Comparison of ENCODE assay signal across 8 cellular contexts in genomic region chr9:134406366-134407122, GRCh38.
DNase-seq lines count a peak whose midpoint lies in the region; ATAC-seq, FAIRE-seq and TF ChIP-seq lines count a peak whose summit lies in the region.

No MANE protein-coding gene starts in this region.

- peak overlapping the region; percentile 34 for H3K4me3 Mint-ChIP-seq in activated CD8-positive, alpha-beta memory T cell treated with anti-CD3 and anti-CD28 coated beads, Interleukin-2, amount 10 ng/mL, durations not matched to agents 7 days and 5 days
- H3K4me3 Mint-ChIP-seq in activated CD8-positive, alpha-beta T cell treated with anti-CD3 and anti-CD28 coated beads, Interleukin-2, amount 10 ng/mL, durations not matched to agents 7 days and 5 days: peak overlapping the region; percentile 63

- peak overlapping the region; percentile 38 for H3K27ac Mint-ChIP-seq in activated CD8-positive, alpha-beta memory T cell treated with anti-CD3 and anti-CD28 coated beads, Interleukin-2, amount 10 ng/mL, durations not matched to agents 7 days and 5 days
- H3K27ac Mint-ChIP-seq in activated CD8-positive, alpha-beta T cell treated with anti-CD3 and anti-CD28 coated beads, Interleukin-2, amount 10 ng/mL, durations not matched to agents 7 days and 5 days: peak overlapping the region; percentile 55

- TF ChIP-seq CTCF in kidney (IDR thresholded peaks at IDR 0.05; ENCODE audit: borderline replicate concordance, extremely low read depth, insufficient read depth) (no peak), tibial artery (IDR thresholded peaks at IDR 0.05) (no peak)

- peak overlapping the region in 1 of 2 donors; percentile 48 for H3K4me3 ChIP-seq in kidney (ENCODE audit: low read length in 2 of 2)
- H3K4me3 ChIP-seq in tibial artery: peak overlapping the region; percentile 38 to 40

- no peak for FAIRE-seq in kidney (lab: Jason Lieb, UNC)

- H3K27ac ChIP-seq in kidney (ENCODE audit: low read depth in 2 of 2, low read length in 2 of 2) (peak overlapping the region; percentile 55 to 63), tibial artery (peak overlapping the region; percentile 79 to 81)

- peaks cover 18% of the 10 kb centered on the region for H3K27me3 Mint-ChIP-seq in activated CD8-positive, alpha-beta memory T cell treated with anti-CD3 and anti-CD28 coated beads, Interleukin-2, amount 10 ng/mL, durations not matched to agents 7 days and 5 days
- H3K27me3 Mint-ChIP-seq in activated CD8-positive, alpha-beta T cell treated with anti-CD3 and anti-CD28 coated beads, Interleukin-2, amount 10 ng/mL, durations not matched to agents 7 days and 5 days (ENCODE audit: low read depth): peaks cover 12% of the 10 kb centered on the region

- H3K9me3 ChIP-seq in kidney (ENCODE audit: control insufficient read depth in 1 of 2, low read length in 2 of 2) (no peaks in the 10 kb centered on the region), tibial artery (no peaks in the 10 kb centered on the region)

- H3K4me1 Mint-ChIP-seq in activated CD8-positive, alpha-beta memory T cell treated with anti-CD3 and anti-CD28 coated beads, Interleukin-2, amount 10 ng/mL, durations not matched to agents 7 days and 5 days: peaks cover 31% of the 10 kb centered on the region
- peaks cover 41% of the 10 kb centered on the region for H3K4me1 Mint-ChIP-seq in activated CD8-positive, alpha-beta T cell treated with anti-CD3 and anti-CD28 coated beads, Interleukin-2, amount 10 ng/mL, durations not matched to agents 7 days and 5 days (ENCODE audit: low read depth)

- H3K4me1 ChIP-seq in kidney (ENCODE audit: control insufficient read depth in 1 of 2, insufficient read depth in 1 of 2, low read depth in 1 of 2, low read length in 2 of 2): peaks cover 49 to 79% of the 10 kb centered on the region in 2 donors
- peaks cover 37 to 99% (median 93%) of the 10 kb centered on the region in 4 donors for H3K4me1 ChIP-seq in tibial artery

- POLR2A ChIA-PET in activated CD8-positive, alpha-beta T cell treated with anti-CD3 and anti-CD28 coated beads, Interleukin-2, amount 10 ng/mL, durations not matched to agents 7 days and 5 days (lab: Charles Lee): no interaction called here

- DNase-seq in activated CD8-positive, alpha-beta memory T cell treated with anti-CD3 and anti-CD28 coated beads, Interleukin-2, amount 10 ng/mL, durations not matched to agents 7 days and 5 days: no peak
- DNase-seq in activated CD8-positive, alpha-beta memory T cell treated with anti-CD3 and anti-CD28 coated beads, Interleukin-2, amount 50 U/mL, for 4 hours: no peak
- DNase-seq in activated CD8-positive, alpha-beta T cell treated with anti-CD3 and anti-CD28 coated beads, Interleukin-2, amount 10 ng/mL, durations not matched to agents 7 days and 5 days: no peak
- DNase-seq in kidney: no peak
- DNase-seq in tibial artery: peak; percentile 39 to 91
- DNase-seq in KBM-7: no peak

- in situ Hi-C loops in KBM-7 (cut with MboI; ENCODE audit: low pct_unique_long_range_greater_than_20kb, low sequenced_read_pairs): no loop called here

- no peaks in the 10 kb centered on the region for H3K36me3 Mint-ChIP-seq in activated CD8-positive, alpha-beta memory T cell treated with anti-CD3 and anti-CD28 coated beads, Interleukin-2, amount 10 ng/mL, durations not matched to agents 7 days and 5 days
- H3K36me3 Mint-ChIP-seq in activated CD8-positive, alpha-beta T cell treated with anti-CD3 and anti-CD28 coated beads, Interleukin-2, amount 10 ng/mL, durations not matched to agents 7 days and 5 days (ENCODE audit: low read depth): no peaks in the 10 kb centered on the region

- H3K27me3 ChIP-seq in tibial artery: no peaks in the 10 kb centered on the region

- no peak for ATAC-seq in activated CD8-positive, alpha-beta memory T cell treated with anti-CD3 and anti-CD28 coated beads, Interleukin-2, amount 10 ng/mL, durations not matched to agents 7 days and 5 days
- no peak for ATAC-seq in activated CD8-positive, alpha-beta T cell treated with anti-CD3 and anti-CD28 coated beads, Interleukin-2, amount 10 ng/mL, durations not matched to agents 7 days and 5 days
- ATAC-seq in HG03457 (IDR thresholded peaks at IDR 0.05; ENCODE audit: unreplicated experiment) (no peak), GM18870 (IDR thresholded peaks at IDR 0.05; ENCODE audit: unreplicated experiment) (no peak)

- peak overlapping the region in 1 of 2 donors; percentile 40 for H3K9ac ChIP-seq in kidney (ENCODE audit: low read length in 2 of 2)

- CTCF ChIA-PET in activated CD8-positive, alpha-beta memory T cell treated with anti-CD3 and anti-CD28 coated beads, Interleukin-2, amount 10 ng/mL, durations not matched to agents 7 days and 5 days (lab: Charles Lee): interaction anchor here (0.7 to 2.9 kb wide), 5 partner anchors 10 to 37 kb away, joined by 3 to 16 read pairs (median 4); no protein-coding TSS in a partner anchor
- CTCF ChIA-PET in activated CD8-positive, alpha-beta T cell treated with anti-CD3 and anti-CD28 coated beads, Interleukin-2, amount 10 ng/mL, durations not matched to agents 7 days and 5 days (lab: Charles Lee): interaction anchor here (0.9 to 1.7 kb wide), 3 partner anchors 10 to 36 kb away, joined by 3 to 6 read pairs (median 4); no protein-coding TSS in a partner anchor

- H3K36me3 ChIP-seq in kidney (ENCODE audit: control insufficient read depth in 1 of 2, insufficient read depth in 2 of 2, low read length in 2 of 2): peaks cover 0 to 6% of the 10 kb centered on the region in 2 donors
- H3K36me3 ChIP-seq in tibial artery: peaks cover 0 to 31% (median 21%) of the 10 kb centered on the region in 3 donors

- intact Hi-C loops in kidney (cut with DNase I) (no loop called here), tibial artery (cut with DNase I; ENCODE audit: low total_unique reads) (no loop called here)

- H3K9me3 Mint-ChIP-seq in activated CD8-positive, alpha-beta memory T cell treated with anti-CD3 and anti-CD28 coated beads, Interleukin-2, amount 10 ng/mL, durations not matched to agents 7 days and 5 days (ENCODE audit: low read depth): no peaks in the 10 kb centered on the region
- H3K9me3 Mint-ChIP-seq in activated CD8-positive, alpha-beta T cell treated with anti-CD3 and anti-CD28 coated beads, Interleukin-2, amount 10 ng/mL, durations not matched to agents 7 days and 5 days (ENCODE audit: insufficient read depth): no peaks in the 10 kb centered on the region

Comparison
In these comparisons a context has a peak if more than half of its experiments do, and no peak if none do; other contexts are left out.
1. DNase-seq: peak in tibial artery (2 of 2); none in activated CD8-positive, alpha-beta memory T cell treated with anti-CD3 and anti-CD28 coated beads, Interleukin-2, amount 10 ng/mL, durations not matched to agents 7 days and 5 days (single experiment), activated CD8-positive, alpha-beta memory T cell treated with anti-CD3 and anti-CD28 coated beads, Interleukin-2, amount 50 U/mL, for 4 hours (single experiment), activated CD8-positive, alpha-beta T cell treated with anti-CD3 and anti-CD28 coated beads, Interleukin-2, amount 10 ng/mL, durations not matched to agents 7 days and 5 days (single experiment), kidney (single experiment) and KBM-7 (single experiment).